1 cellular context compared by ENCODE assay signal in genomic region chr1:8631163-8631562, GRCh38.
TF ChIP-seq lines count a peak whose summit lies in the region.

No MANE protein-coding gene starts in this region.

TF ChIP-seq in GM23338, 12 proteins besides CTCF, POLR2A, EP300 and RAD21 (continued from another document):
- TF ChIP-seq ZNF331 (CRISPR knock-in tag; IDR thresholded peaks at IDR 0.05; ENCODE audit: low read depth) (no peak), ZNF114 (CRISPR knock-in tag; IDR thresholded peaks at IDR 0.05) (no peak), CREB1 (CRISPR knock-in tag; IDR thresholded peaks at IDR 0.05; ENCODE audit: low read depth) (no peak), NANOG (IDR thresholded peaks at IDR 0.05; ENCODE audit: borderline replicate concordance) (no peak), POLR2AphosphoS5 (IDR thresholded peaks at IDR 0.05; ENCODE audit: low read depth) (no peak), EZH2 (IDR thresholded peaks at IDR 0.05; ENCODE audit: low read depth, unreplicated experiment) (no peak), JUNB (IDR thresholded peaks at IDR 0.05; ENCODE audit: unreplicated experiment) (no peak)
- TF ChIP-seq, protein P1, sequence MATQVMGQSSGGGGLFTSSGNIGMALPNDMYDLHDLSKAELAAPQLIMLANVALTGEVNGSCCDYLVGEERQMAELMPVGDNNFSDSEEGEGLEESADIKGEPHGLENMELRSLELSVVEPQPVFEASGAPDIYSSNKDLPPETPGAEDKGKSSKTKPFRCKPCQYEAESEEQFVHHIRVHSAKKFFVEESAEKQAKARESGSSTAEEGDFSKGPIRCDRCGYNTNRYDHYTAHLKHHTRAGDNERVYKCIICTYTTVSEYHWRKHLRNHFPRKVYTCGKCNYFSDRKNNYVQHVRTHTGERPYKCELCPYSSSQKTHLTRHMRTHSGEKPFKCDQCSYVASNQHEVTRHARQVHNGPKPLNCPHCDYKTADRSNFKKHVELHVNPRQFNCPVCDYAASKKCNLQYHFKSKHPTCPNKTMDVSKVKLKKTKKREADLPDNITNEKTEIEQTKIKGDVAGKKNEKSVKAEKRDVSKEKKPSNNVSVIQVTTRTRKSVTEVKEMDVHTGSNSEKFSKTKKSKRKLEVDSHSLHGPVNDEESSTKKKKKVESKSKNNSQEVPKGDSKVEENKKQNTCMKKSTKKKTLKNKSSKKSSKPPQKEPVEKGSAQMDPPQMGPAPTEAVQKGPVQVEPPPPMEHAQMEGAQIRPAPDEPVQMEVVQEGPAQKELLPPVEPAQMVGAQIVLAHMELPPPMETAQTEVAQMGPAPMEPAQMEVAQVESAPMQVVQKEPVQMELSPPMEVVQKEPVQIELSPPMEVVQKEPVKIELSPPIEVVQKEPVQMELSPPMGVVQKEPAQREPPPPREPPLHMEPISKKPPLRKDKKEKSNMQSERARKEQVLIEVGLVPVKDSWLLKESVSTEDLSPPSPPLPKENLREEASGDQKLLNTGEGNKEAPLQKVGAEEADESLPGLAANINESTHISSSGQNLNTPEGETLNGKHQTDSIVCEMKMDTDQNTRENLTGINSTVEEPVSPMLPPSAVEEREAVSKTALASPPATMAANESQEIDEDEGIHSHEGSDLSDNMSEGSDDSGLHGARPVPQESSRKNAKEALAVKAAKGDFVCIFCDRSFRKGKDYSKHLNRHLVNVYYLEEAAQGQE (IDR thresholded peaks at IDR 0.05; ENCODE audit: unreplicated experiment): no peak
